In the genomic region with DNA sequence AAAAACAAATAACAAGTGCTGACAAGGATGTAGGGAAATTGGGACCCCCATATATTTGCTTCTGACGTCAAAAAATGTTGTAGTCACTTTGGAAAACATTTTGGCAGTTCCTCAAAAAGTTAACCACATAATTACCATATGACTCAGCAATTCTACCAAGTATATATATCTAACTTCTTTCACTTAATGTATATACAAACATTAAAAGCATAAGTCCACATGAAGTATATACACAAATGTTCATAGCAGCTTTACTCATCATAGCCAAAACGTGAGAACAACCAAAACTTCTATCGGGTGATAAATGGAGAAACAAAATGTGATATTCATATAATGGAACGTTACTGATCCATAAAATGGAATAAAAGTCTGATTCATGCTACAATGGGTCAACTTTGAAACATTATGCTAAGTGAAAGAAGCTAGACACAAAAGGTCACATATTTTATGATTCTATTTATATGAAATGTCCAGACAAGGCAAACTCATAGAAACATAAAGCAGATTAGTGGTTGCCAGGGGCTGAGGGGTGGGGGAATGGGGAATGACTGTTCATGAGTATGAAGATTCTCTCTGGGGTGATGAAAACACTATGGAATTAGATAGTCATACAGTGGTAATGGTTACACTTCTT, we compare ENCODE assay signal across 14 cellular contexts. TPM values are rescaled to one million over a fixed set of nuclear protein-coding genes. Genes with fewer than 3 reads are reported as not detected.
A peak's percentile ranks its signal among the peaks of the same experiment; 100 is the strongest.
DNase-seq lines count a peak whose midpoint lies in the region; ATAC-seq, FAIRE-seq and TF ChIP-seq lines count a peak whose summit lies in the region.
"Had no signal": no experiment of that assay in that cellular context is flagged by ENCODE, and none has a peak within 500 bp of the region (broad histone marks: within the 10 kb centered on the region; RNA-seq: fewer than 3 reads in every experiment).

No MANE protein-coding gene starts in this region.

- peak overlapping the region; percentile 93 for H3K27ac ChIP-seq in GM23248

- H3K36me3 Mint-ChIP-seq in activated CD8-positive, alpha-beta T cell treated with anti-CD3 and anti-CD28 coated beads for 36 hours (ENCODE audit: low read depth) = no peaks in the 10 kb centered on the region

- H3K9ac ChIP-seq in GM23248 = peak overlapping the region; percentile 56

- H3K4me3 ChIP-seq in GM23248 = peak overlapping the region; percentile 41
- no peak overlapping the region for H3K4me3 ChIP-seq in bronchial epithelial cell (ENCODE audit: low read depth, low read length)
- H3K4me3 ChIP-seq in skeletal muscle cell (ENCODE audit: low read depth, low read length) = no peak overlapping the region

- H3K9me2 ChIP-seq in GM23248 (ENCODE audit: insufficient read depth) = no peaks in the 10 kb centered on the region

- H3K27me3 ChIP-seq in GM23248 (replicated peaks; ENCODE audit: insufficient read depth) = no peaks in the 10 kb centered on the region
- no peaks in the 10 kb centered on the region for H3K27me3 ChIP-seq in bronchial epithelial cell (ENCODE audit: control insufficient read depth, insufficient read depth, low read length)

- peak; percentile 37 for FAIRE-seq in RCC 7860 (lab: Jason Lieb, UNC)
- no peak for FAIRE-seq in bronchial epithelial cell (lab: Jason Lieb, UNC)

- POLR2A ChIA-PET in activated CD8-positive, alpha-beta T cell treated with anti-CD3 and anti-CD28 coated beads for 36 hours (lab: Charles Lee) = no interaction called here

- H3K79me2 ChIP-seq in GM23248 (ENCODE audit: insufficient read depth) = no peaks in the 10 kb centered on the region

- CTCF ChIA-PET in activated CD8-positive, alpha-beta T cell treated with anti-CD3 and anti-CD28 coated beads for 36 hours (lab: Charles Lee) = no interaction called here

- peaks cover 12% of the 10 kb centered on the region for H3K9me3 Mint-ChIP-seq in activated CD8-positive, alpha-beta T cell treated with anti-CD3 and anti-CD28 coated beads for 36 hours

- H3F3A ChIP-seq in GM23248 (ENCODE audit: insufficient read depth) = peaks cover 20% of the 10 kb centered on the region

- WGBS in GM23248 (ENCODE audit: low coverage in 1 of 2, low lambda C conversion rate in 2 of 2, missing lambda C conversion rate in 2 of 2), 2 experiments = 3 to 4% methylated on average over 4 of the region's 4 CpGs

- TF ChIP-seq CTCF in bronchial epithelial cell (IDR thresholded peaks at IDR 0.05; ENCODE audit: insufficient read depth, low read length, severe bottlenecking) = no peak
- no peak for TF ChIP-seq CTCF in activated CD8-positive, alpha-beta T cell treated with anti-CD3 and anti-CD28 coated beads for 36 hours (IDR thresholded peaks at IDR 0.05)

- DNase-seq in GM23248 (peak; percentile 87), RCC 7860 (ENCODE audit: low spot score) (peak; percentile 50), bronchial epithelial cell (ENCODE audit: low read depth) (peak; percentile 66), skeletal muscle cell (ENCODE audit: low read depth) (peak; percentile 85), NCI-H774 (lab: John Stamatoyannopoulos, UW) (no peak), NCI-H82 (lab: John Stamatoyannopoulos, UW) (no peak)
- no peak for DNase-seq in activated CD8-positive, alpha-beta T cell treated with anti-CD3 and anti-CD28 coated beads for 36 hours
- DNase-seq: activated CD4-positive, alpha-beta T cell treated with anti-CD3 and anti-CD28 coated beads for 48 hours; Calu3; left colon; naive B cell; NCI-H146; substantia nigra had no signal

- intact Hi-C loops in activated CD8-positive, alpha-beta T cell treated with anti-CD3 and anti-CD28 coated beads for 36 hours (cut with micrococcal nuclease) = no loop called here

- peaks cover 21% of the 10 kb centered on the region for H3K4me1 ChIP-seq in GM23248 (ENCODE audit: insufficient read depth)

- no peak overlapping the region for H3K27ac Mint-ChIP-seq in activated CD8-positive, alpha-beta T cell treated with anti-CD3 and anti-CD28 coated beads for 36 hours
- H3K27ac Mint-ChIP-seq: activated T-helper 17 cell treated with anti-CD3 and anti-CD28 coated beads, Interleukin-2, amount 50 U/mL, for 72 hours; naive B cell had no signal

- in situ Hi-C loops in GM23248 (cut with MboI) = no loop called here

- no peaks in the 10 kb centered on the region for H3K9me3 ChIP-seq in GM23248 (ENCODE audit: low read depth)

- H3K27me3 Mint-ChIP-seq in activated CD8-positive, alpha-beta T cell treated with anti-CD3 and anti-CD28 coated beads for 36 hours = peaks cover 3% of the 10 kb centered on the region
- H3K27me3 Mint-ChIP-seq: naive B cell had no signal

- no peaks in the 10 kb centered on the region for H4K20me1 ChIP-seq in GM23248 (ENCODE audit: insufficient read depth)

- H3K4me2 ChIP-seq in GM23248 (ENCODE audit: unreplicated experiment) = peak overlapping the region; percentile 31

- H3K36me3 ChIP-seq in GM23248 (ENCODE audit: low read depth) (no peaks in the 10 kb centered on the region), bronchial epithelial cell (ENCODE audit: control insufficient read depth, insufficient read depth, low read length) (no peaks in the 10 kb centered on the region)

- peak overlapping the region; percentile 12; the same call in 1 of the 2 replicates for H2AFZ ChIP-seq in GM23248

- ATAC-seq in activated CD8-positive, alpha-beta T cell treated with anti-CD3 and anti-CD28 coated beads for 36 hours = no peak
- ATAC-seq: activated T-helper 17 cell treated with anti-CD3 and anti-CD28 coated beads, Interleukin-2, amount 50 U/mL, for 72 hours; left colon had no signal

- H3K4me3 Mint-ChIP-seq in activated CD8-positive, alpha-beta T cell treated with anti-CD3 and anti-CD28 coated beads for 36 hours = no peak overlapping the region
- H3K4me3 Mint-ChIP-seq: activated T-helper 17 cell treated with anti-CD3 and anti-CD28 coated beads, Interleukin-2, amount 50 U/mL, for 72 hours; naive B cell had no signal

- no peaks in the 10 kb centered on the region for H3K4me1 Mint-ChIP-seq in activated CD8-positive, alpha-beta T cell treated with anti-CD3 and anti-CD28 coated beads for 36 hours (ENCODE audit: low read depth)
- H3K4me1 Mint-ChIP-seq: activated T-helper 17 cell treated with anti-CD3 and anti-CD28 coated beads, Interleukin-2, amount 50 U/mL, for 72 hours; naive B cell had no signal

RNA-seq across cellular contexts. Expression of gene TEAD1, which starts 48.7 kb away (rescaled TPM):
- 144 and 159 TPM in 2 replicates for total RNA-seq in GM23248 (2014; rRNA removed; shearing (Covaris generic))
- polyA plus RNA-seq in GM23248 (2016; fragmentation: Nextera tagmentation; extraction: Ambion mirVana) = 52.3 and 52.4 TPM in 2 replicates
- 17.6 and 18.7 TPM in 2 replicates for total RNA-seq in bronchial epithelial cell
- under 1 TPM; 0.25 to 0.83 TPM for total RNA-seq in activated CD8-positive, alpha-beta T cell treated with anti-CD3 and anti-CD28 coated beads for 36 hours

Comparison
In these comparisons a context has a peak if more than half of its experiments do, and no peak if none do; other contexts are left out.
1. DNase-seq: peak in GM23248 (single experiment), RCC 7860 (single experiment), bronchial epithelial cell (single experiment) and skeletal muscle cell (single experiment); none in activated CD8-positive, alpha-beta T cell treated with anti-CD3 and anti-CD28 coated beads for 36 hours (single experiment), NCI-H774 (single experiment) and NCI-H82 (single experiment).
2. RNA of gene TEAD1, which starts 48.7 kb away (total RNA-seq): 144 to 159 TPM in GM23248 and 17.6 to 18.7 TPM in bronchial epithelial cell; 0.25 to 0.83 TPM in activated CD8-positive, alpha-beta T cell treated with anti-CD3 and anti-CD28 coated beads for 36 hours; every median in the first group is over 10 times any median in the second.